In genomic region chr1:59218521-59219236, GRCh38 we compare ENCODE assay signal across 2 cellular contexts.
TF ChIP-seq lines count a peak whose summit lies in the region.

No MANE protein-coding gene starts in this region.

TF ChIP-seq in IMR-90, 13 proteins besides CTCF, POLR2A, EP300 and RAD21:
- TF ChIP-seq MXI1 (IDR thresholded peaks at IDR 0.05; ENCODE audit: borderline replicate concordance, low read depth, low read length), result no peak
- TF ChIP-seq MAZ (IDR thresholded peaks at IDR 0.05; ENCODE audit: borderline replicate concordance, low read depth, low read length), result no peak
- TF ChIP-seq RFX5 (IDR thresholded peaks at IDR 0.05; ENCODE audit: low read depth, low read length), result no peak
- TF ChIP-seq CHD1 (IDR thresholded peaks at IDR 0.05; ENCODE audit: low read depth, low read length), result no peak
- TF ChIP-seq, protein P1, sequence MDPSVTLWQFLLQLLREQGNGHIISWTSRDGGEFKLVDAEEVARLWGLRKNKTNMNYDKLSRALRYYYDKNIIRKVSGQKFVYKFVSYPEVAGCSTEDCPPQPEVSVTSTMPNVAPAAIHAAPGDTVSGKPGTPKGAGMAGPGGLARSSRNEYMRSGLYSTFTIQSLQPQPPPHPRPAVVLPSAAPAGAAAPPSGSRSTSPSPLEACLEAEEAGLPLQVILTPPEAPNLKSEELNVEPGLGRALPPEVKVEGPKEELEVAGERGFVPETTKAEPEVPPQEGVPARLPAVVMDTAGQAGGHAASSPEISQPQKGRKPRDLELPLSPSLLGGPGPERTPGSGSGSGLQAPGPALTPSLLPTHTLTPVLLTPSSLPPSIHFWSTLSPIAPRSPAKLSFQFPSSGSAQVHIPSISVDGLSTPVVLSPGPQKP (IDR thresholded peaks at IDR 0.05; ENCODE audit: borderline replicate concordance, low read depth, low read length), result no peak
- TF ChIP-seq MAFK (IDR thresholded peaks at IDR 0.05; ENCODE audit: low read depth, low read length), result no peak
- no peak for TF ChIP-seq NFE2L2 (IDR thresholded peaks at IDR 0.05; ENCODE audit: low read depth, low read length)
- TF ChIP-seq BHLHE40 (IDR thresholded peaks at IDR 0.05; ENCODE audit: low read depth, low read length), result no peak
- TF ChIP-seq FOS (IDR thresholded peaks at IDR 0.05; ENCODE audit: low read depth, low read length), result no peak
- TF ChIP-seq RCOR1 (IDR thresholded peaks at IDR 0.05; ENCODE audit: insufficient replicate concordance, low read length), result no peak
- no peak for TF ChIP-seq SMC3 (IDR thresholded peaks at IDR 0.05; ENCODE audit: low read depth, low read length)
- no peak for TF ChIP-seq CEBPB (IDR thresholded peaks at IDR 0.05; ENCODE audit: low read depth, low read length)
- TF ChIP-seq USF2 (IDR thresholded peaks at IDR 0.05; ENCODE audit: low read depth, low read length), result no peak

TF ChIP-seq in liver, 16 proteins besides CTCF, POLR2A, EP300 and RAD21:
- peak; percentile 91 for TF ChIP-seq SP1 (IDR thresholded peaks at IDR 0.05)
- peak in 1 of 2 donors; percentile 49 for TF ChIP-seq EGR1 (IDR thresholded peaks at IDR 0.05; ENCODE audit: low read depth in 2 of 2)
- peak; percentile 52 for TF ChIP-seq HNF4G (IDR thresholded peaks at IDR 0.05)
- TF ChIP-seq GABPA (IDR thresholded peaks at IDR 0.05 in 1 of 2, conservative IDR thresholded peaks at IDR 0.05 in 1 of 2), result peak in 1 of 2 donors; percentile 68
- peak; percentile 94 to 98 for TF ChIP-seq RXRA (IDR thresholded peaks at IDR 0.05)
- TF ChIP-seq, protein P2, sequence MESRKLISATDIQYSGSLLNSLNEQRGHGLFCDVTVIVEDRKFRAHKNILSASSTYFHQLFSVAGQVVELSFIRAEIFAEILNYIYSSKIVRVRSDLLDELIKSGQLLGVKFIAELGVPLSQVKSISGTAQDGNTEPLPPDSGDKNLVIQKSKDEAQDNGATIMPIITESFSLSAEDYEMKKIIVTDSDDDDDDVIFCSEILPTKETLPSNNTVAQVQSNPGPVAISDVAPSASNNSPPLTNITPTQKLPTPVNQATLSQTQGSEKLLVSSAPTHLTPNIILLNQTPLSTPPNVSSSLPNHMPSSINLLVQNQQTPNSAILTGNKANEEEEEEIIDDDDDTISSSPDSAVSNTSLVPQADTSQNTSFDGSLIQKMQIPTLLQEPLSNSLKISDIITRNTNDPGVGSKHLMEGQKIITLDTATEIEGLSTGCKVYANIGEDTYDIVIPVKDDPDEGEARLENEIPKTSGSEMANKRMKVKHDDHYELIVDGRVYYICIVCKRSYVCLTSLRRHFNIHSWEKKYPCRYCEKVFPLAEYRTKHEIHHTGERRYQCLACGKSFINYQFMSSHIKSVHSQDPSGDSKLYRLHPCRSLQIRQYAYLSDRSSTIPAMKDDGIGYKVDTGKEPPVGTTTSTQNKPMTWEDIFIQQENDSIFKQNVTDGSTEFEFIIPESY (IDR thresholded peaks at IDR 0.05), result peak; percentile 86
- peak; percentile 89 to 94 for TF ChIP-seq HNF4A (conservative IDR thresholded peaks at IDR 0.05)
- TF ChIP-seq YY1 (IDR thresholded peaks at IDR 0.05), result peak; percentile 87
- TF ChIP-seq, protein P3, sequence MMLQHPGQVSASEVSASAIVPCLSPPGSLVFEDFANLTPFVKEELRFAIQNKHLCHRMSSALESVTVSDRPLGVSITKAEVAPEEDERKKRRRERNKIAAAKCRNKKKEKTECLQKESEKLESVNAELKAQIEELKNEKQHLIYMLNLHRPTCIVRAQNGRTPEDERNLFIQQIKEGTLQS (IDR thresholded peaks at IDR 0.05), result peak; percentile 89
- peak; percentile 96 for TF ChIP-seq MAX (IDR thresholded peaks at IDR 0.05)
- TF ChIP-seq FOXA2 (IDR thresholded peaks at IDR 0.05), result peak; percentile 83
- peak; percentile 85 for TF ChIP-seq NR2F2 (IDR thresholded peaks at IDR 0.05)
- no peak for TF ChIP-seq TAF1 (conservative IDR thresholded peaks at IDR 0.05)
- TF ChIP-seq REST (IDR thresholded peaks at IDR 0.05), result peak; percentile 75
- peak; percentile 26 to 88 for TF ChIP-seq JUND (IDR thresholded peaks at IDR 0.05)
- peak; percentile 78 for TF ChIP-seq FOXA1 (IDR thresholded peaks at IDR 0.05)
TF ChIP-seq in liver: peak in this region for 15.
